In the genomic region with DNA sequence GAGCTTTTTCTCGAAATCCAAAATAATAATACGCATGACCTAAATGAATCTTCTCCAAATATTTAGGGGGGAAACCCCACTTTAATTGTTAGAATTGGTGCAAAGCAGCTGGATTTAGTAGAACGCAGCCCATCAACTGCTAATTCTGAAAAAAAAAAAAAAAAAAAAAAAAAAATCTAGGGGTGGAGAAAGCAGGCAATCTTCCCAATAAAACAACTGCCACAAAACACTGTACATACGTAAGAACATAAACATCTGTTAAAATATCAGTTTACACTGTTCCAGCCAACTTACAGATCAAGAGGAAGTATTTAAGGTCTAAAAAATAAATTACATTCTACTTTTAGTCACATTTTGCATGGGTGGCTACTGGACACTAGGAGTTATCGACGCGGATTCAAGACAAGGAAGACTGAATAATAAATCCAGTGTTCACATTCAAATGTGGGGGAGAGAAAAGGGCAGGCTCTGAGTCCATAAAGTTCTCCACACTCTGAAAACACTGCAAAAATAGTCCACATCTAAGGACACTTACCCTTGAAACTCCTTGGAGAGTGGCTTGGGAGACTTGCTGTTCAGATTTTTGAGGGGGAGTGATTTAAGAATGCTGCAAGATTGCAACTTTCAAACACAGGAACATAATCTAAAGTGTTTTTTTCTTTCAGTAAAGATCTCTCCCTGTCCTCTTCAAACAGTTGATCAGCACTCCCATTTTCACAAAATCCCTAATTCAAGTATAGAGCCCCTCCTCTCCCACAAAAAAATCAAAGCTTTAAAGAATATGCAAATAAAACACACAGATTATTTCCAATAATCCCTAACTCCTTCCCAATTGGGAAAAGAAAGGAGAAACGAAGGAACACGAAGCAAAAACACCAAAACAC, we compare ENCODE assay signal across 8 cellular contexts. TPM values are rescaled to one million over a fixed set of nuclear protein-coding genes. Genes with fewer than 3 reads are reported as not detected.
DNase-seq lines count a peak whose midpoint lies in the region; TF ChIP-seq lines count a peak whose summit lies in the region.

No MANE protein-coding gene starts in this region.

- WGBS in SK-N-SH (ENCODE audit: low lambda C conversion rate): 17% methylated on average over 9 of the region's 9 CpGs
- no CpG with 5 or more reads among the region's 9 CpGs for WGBS in trophoblast cell (ENCODE audit: extremely low coverage, insufficient coverage, insufficient read length)

- H3K36me3 ChIP-seq in SK-N-SH (replicated peaks in 1 of 2; ENCODE audit: control insufficient read depth in 1 of 2, insufficient read depth in 2 of 2, low read length in 1 of 2) (peaks cover 0 to 7% of the 10 kb centered on the region in 2 experiments), trophoblast cell (ENCODE audit: control insufficient read depth in 1 of 2, insufficient read depth in 2 of 2, low read length in 2 of 2) (peaks cover 4 to 10% of the 10 kb centered on the region in 2 experiments)

- H3K4me1 Mint-ChIP-seq in activated naive CD4-positive, alpha-beta T cell treated with anti-CD3 and anti-CD28 coated beads, Interleukin-2, amount 10 ng/mL, durations not matched to agents 7 days and 5 days: peaks cover 41% of the 10 kb centered on the region

- in situ Hi-C loops in GM13977 (cut with MboI; ENCODE audit: low pct_unique_long_range_greater_than_20kb, low sequenced_read_pairs, unreplicated experiment): no loop called here

- H3K27ac ChIP-seq in SK-N-SH (ENCODE audit: low read depth in 2 of 2, low read length in 1 of 2): peak overlapping the region; percentile 97 to 99
- H3K27ac ChIP-seq in trophoblast cell (ENCODE audit: low read depth, low read length): peak overlapping the region; percentile 99

- H3K9me3 ChIP-seq in SK-N-SH (no peaks in the 10 kb centered on the region), trophoblast cell (ENCODE audit: insufficient read depth, low read depth, low read length) (no peaks in the 10 kb centered on the region)

- H2AK5ac ChIP-seq in trophoblast cell (ENCODE audit: low read length): no peak overlapping the region

- no peak for TF ChIP-seq RAD21 in SK-N-SH (IDR thresholded peaks at IDR 0.05; ENCODE audit: low read length)

- H3K27ac Mint-ChIP-seq in activated naive CD4-positive, alpha-beta T cell treated with anti-CD3 and anti-CD28 coated beads, Interleukin-2, amount 10 ng/mL, durations not matched to agents 7 days and 5 days: peak overlapping the region; percentile 98

- H2BK5ac ChIP-seq in trophoblast cell (ENCODE audit: low read depth, low read length, poor library complexity): no peak overlapping the region

- H3K9ac ChIP-seq in SK-N-SH: peak overlapping the region; percentile 98
- H3K9ac ChIP-seq in trophoblast cell (ENCODE audit: low read length): peak overlapping the region; percentile 93

- H3K4ac ChIP-seq in trophoblast cell (ENCODE audit: low read depth, low read length): peak overlapping the region; percentile 96

- H4K12ac ChIP-seq in trophoblast cell (ENCODE audit: low read depth, low read length): no peak overlapping the region

- peaks cover 17% of the 10 kb centered on the region for H3K79me1 ChIP-seq in trophoblast cell (ENCODE audit: low read length)

- no peak for DNase-seq in activated naive CD4-positive, alpha-beta T cell treated with anti-CD3 and anti-CD28 coated beads, Interleukin-2, amount 10 ng/mL, durations not matched to agents 7 days and 5 days
- no peak for DNase-seq in activated naive CD4-positive, alpha-beta T cell treated with anti-CD3 and anti-CD28 coated beads, Interleukin-2, amount 50 U/mL, for 16 hours
- DNase-seq in SK-N-SH (peak; percentile 25), fibroblast of peridontal ligament (ENCODE audit: extremely low read depth) (peak; percentile 52), trophoblast cell (no peak), GM13977 (ENCODE audit: low spot score) (no peak), NCI-H146 treated with DMSO at 0.1 percent for 48 hours (lab: John Stamatoyannopoulos, UW; ENCODE audit: unreplicated experiment) (no peak)
- DNase-seq in NK-92 treated with Interleukin-12 subunit alpha and Interleukin-12 subunit beta, amount 100 ng/mL, for 24 hours (lab: John Stamatoyannopoulos, UW): no peak

- H3K23ac ChIP-seq in trophoblast cell (ENCODE audit: low read length): no peak overlapping the region

- no peak overlapping the region for H3K18ac ChIP-seq in trophoblast cell (ENCODE audit: low read length)

- H3K79me2 ChIP-seq in SK-N-SH (ENCODE audit: insufficient read depth): peaks cover 82% of the 10 kb centered on the region
- peaks cover 24% of the 10 kb centered on the region for H3K79me2 ChIP-seq in trophoblast cell (ENCODE audit: control insufficient read depth, insufficient read depth, low read length, poor library complexity)

- no peak overlapping the region for H2BK12ac ChIP-seq in trophoblast cell (ENCODE audit: low read length)

- H3K4me2 ChIP-seq in SK-N-SH (peak overlapping the region; percentile 78), trophoblast cell (ENCODE audit: low read length) (peak overlapping the region; percentile 78)

- H4K20me1 ChIP-seq in SK-N-SH (ENCODE audit: insufficient read depth): peaks cover 52% of the 10 kb centered on the region

- peaks cover 19% of the 10 kb centered on the region for H3K36me3 Mint-ChIP-seq in activated naive CD4-positive, alpha-beta T cell treated with anti-CD3 and anti-CD28 coated beads, Interleukin-2, amount 10 ng/mL, durations not matched to agents 7 days and 5 days

- POLR2A ChIA-PET in SK-N-SH (lab: Yijun Ruan, JAX): no interaction called here

- no peak overlapping the region for H4K8ac ChIP-seq in trophoblast cell (ENCODE audit: low read depth, low read length)

- H2AFZ ChIP-seq in SK-N-SH (ENCODE audit: low read depth) (no peak overlapping the region), trophoblast cell (ENCODE audit: insufficient read depth, low read length, poor library complexity) (no peak overlapping the region)

- H3K4me1 ChIP-seq in SK-N-SH (ENCODE audit: control insufficient read depth in 1 of 2, insufficient read depth in 2 of 2, low read depth in 1 of 2, low read length in 1 of 2) (peaks cover 0 to 14% of the 10 kb centered on the region in 2 experiments; a peak in 2 of 4 replicates), trophoblast cell (ENCODE audit: control insufficient read depth in 1 of 2, insufficient read depth in 2 of 2, low read length in 2 of 2) (peaks cover 5 to 8% of the 10 kb centered on the region in 2 experiments)

- H3K14ac ChIP-seq in trophoblast cell (ENCODE audit: low read length): no peak overlapping the region

- H3K27me3 ChIP-seq in SK-N-SH (ENCODE audit: insufficient read depth) (no peaks in the 10 kb centered on the region), trophoblast cell (ENCODE audit: insufficient read depth, low read length) (no peaks in the 10 kb centered on the region)

- peak overlapping the region; percentile 98 for H3K4me3 Mint-ChIP-seq in activated naive CD4-positive, alpha-beta T cell treated with anti-CD3 and anti-CD28 coated beads, Interleukin-2, amount 10 ng/mL, durations not matched to agents 7 days and 5 days

- no peak overlapping the region for H2BK120ac ChIP-seq in trophoblast cell (ENCODE audit: insufficient read depth, low read length, poor library complexity)

- peaks cover 3% of the 10 kb centered on the region for H3F3A ChIP-seq in SK-N-SH (replicated peaks; ENCODE audit: insufficient read depth)

- H3K27me3 Mint-ChIP-seq in activated naive CD4-positive, alpha-beta T cell treated with anti-CD3 and anti-CD28 coated beads, Interleukin-2, amount 10 ng/mL, durations not matched to agents 7 days and 5 days: no peaks in the 10 kb centered on the region

- TF ChIP-seq EP300 in SK-N-SH (IDR thresholded peaks at IDR 0.05; ENCODE audit: borderline replicate concordance in 1 of 2, low read depth in 1 of 2, low read length in 1 of 2): no peak

- H4K91ac ChIP-seq in trophoblast cell (ENCODE audit: low read depth, low read length): no peak overlapping the region

- H3K9me3 Mint-ChIP-seq in activated naive CD4-positive, alpha-beta T cell treated with anti-CD3 and anti-CD28 coated beads, Interleukin-2, amount 10 ng/mL, durations not matched to agents 7 days and 5 days: no peaks in the 10 kb centered on the region

- H3K9me2 ChIP-seq in SK-N-SH: no peaks in the 10 kb centered on the region

- peak overlapping the region; percentile 90 to 93 for H3K4me3 ChIP-seq in SK-N-SH (ENCODE audit: low read depth in 2 of 2, low read length in 1 of 2)
- H3K4me3 ChIP-seq in trophoblast cell (ENCODE audit: low read depth, low read length): peak overlapping the region; percentile 91

- peak; percentile 12; the same call in 1 of the 2 replicates for TF ChIP-seq CTCF in SK-N-SH (IDR thresholded peaks at IDR 0.05)
- TF ChIP-seq CTCF in GM13977 (IDR thresholded peaks at IDR 0.05; ENCODE audit: extremely low read depth, insufficient read depth, missing control alignments): no peak

- CTCF ChIA-PET in activated naive CD4-positive, alpha-beta T cell treated with anti-CD3 and anti-CD28 coated beads, Interleukin-2, amount 10 ng/mL, durations not matched to agents 7 days and 5 days (lab: Charles Lee): interaction anchor here (1.2 to 1.6 kb wide), 2 partner anchors 77 to 293 kb away, joined by 3 to 4 read pairs; no protein-coding TSS in a partner anchor
- CTCF ChIA-PET in SK-N-SH (lab: Yijun Ruan, JAX): interaction anchor here (0.7 to 3.3 kb wide), 8 partner anchors 10 to 116 kb away, joined by 3 to 18 read pairs (median 4); no protein-coding TSS in a partner anchor

TF ChIP-seq in SK-N-SH, 30 proteins besides CTCF, POLR2A, EP300 and RAD21:
- TF ChIP-seq SIN3A (IDR thresholded peaks at IDR 0.05; ENCODE audit: borderline replicate concordance, low read depth, low read length): no peak
- no peak for TF ChIP-seq TCF12 (IDR thresholded peaks at IDR 0.05)
- TF ChIP-seq GATA2 (CRISPR knock-in tag; IDR thresholded peaks at IDR 0.05): 0 out of 2 replicates have a peak, but pooled peaks have one; percentile 2
- TF ChIP-seq EZH2phosphoT487 (IDR thresholded peaks at IDR 0.05; ENCODE audit: borderline replicate concordance, low read depth): no peak

RNA-seq across cellular contexts. Expression of gene APPBP2, which starts 1.3 kb away (rescaled TPM):
- polyA plus RNA-seq in SK-N-SH (2012; rRNA removed): 7.6 and 12.5 TPM in 2 replicates
- 12.2 and 13.3 TPM in 2 replicates for polyA plus RNA-seq in SK-N-SH (2012; cell fraction: cytosol; rRNA removed)
- 7.8 and 16.3 TPM in 2 replicates for polyA plus RNA-seq in SK-N-SH (2012; cell fraction: nucleus; rRNA removed)
- polyA plus RNA-seq in trophoblast cell (2013): 42.0 and 42.7 TPM in 2 replicates

Comparison
In these comparisons a context has a peak if more than half of its experiments do, and no peak if none do; other contexts are left out.
1. DNase-seq: peak in SK-N-SH (single experiment) and fibroblast of peridontal ligament (single experiment); none in activated naive CD4-positive, alpha-beta T cell treated with anti-CD3 and anti-CD28 coated beads, Interleukin-2, amount 10 ng/mL, durations not matched to agents 7 days and 5 days (single experiment), activated naive CD4-positive, alpha-beta T cell treated with anti-CD3 and anti-CD28 coated beads, Interleukin-2, amount 50 U/mL, for 16 hours (single experiment), trophoblast cell (0 of 2), GM13977 (single experiment), NCI-H146 treated with DMSO at 0.1 percent for 48 hours (single experiment) and NK-92 treated with Interleukin-12 subunit alpha and Interleukin-12 subunit beta, amount 100 ng/mL, for 24 hours (single experiment).